In the genomic region with DNA sequence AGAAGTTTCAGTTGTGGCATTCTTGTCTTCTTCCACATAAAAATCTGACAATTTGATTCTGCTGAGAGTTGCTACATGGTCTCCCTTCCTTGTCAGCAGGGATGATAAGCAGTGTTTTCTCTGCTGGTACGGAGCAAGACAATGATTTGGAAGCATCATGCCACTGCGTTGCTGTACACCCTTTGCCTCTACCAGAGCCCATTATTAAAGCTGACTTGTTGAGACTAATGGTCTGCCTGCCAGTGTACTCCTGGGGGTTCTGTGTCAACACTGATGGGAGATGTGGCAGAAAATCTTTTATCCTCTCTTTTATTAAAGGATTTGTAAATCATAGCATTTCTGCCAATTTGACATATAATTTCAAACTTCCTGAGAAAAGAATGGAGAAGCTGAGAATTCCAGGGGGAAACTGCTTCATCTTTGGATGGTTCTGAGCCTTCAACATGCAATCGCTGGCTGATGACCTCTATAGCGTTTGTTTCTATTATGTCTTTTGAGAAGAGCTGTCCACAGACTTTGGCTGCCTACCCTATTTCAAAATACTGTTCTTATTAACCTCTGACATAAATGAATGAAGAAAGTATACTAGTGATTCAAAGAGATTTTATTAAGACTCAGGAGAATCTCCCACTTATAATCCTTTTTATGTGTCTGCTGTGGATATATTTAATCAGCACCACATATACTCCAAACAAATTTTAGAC, we compare ENCODE assay signal across 22 cellular contexts. TPM values are rescaled to one million over a fixed set of nuclear protein-coding genes. Genes with fewer than 3 reads are reported as not detected.
A peak's percentile ranks its signal among the peaks of the same experiment; 100 is the strongest.
DNase-seq lines count a peak whose midpoint lies in the region; ATAC-seq and TF ChIP-seq lines count a peak whose summit lies in the region.
"Had no signal": no experiment of that assay in that cellular context is flagged by ENCODE, and none has a peak within 500 bp of the region (broad histone marks: within the 10 kb centered on the region; RNA-seq: fewer than 3 reads in every experiment).

No MANE protein-coding gene starts in this region.

- intact Hi-C loops in vagina (cut with DNase I): no loop called here

- no peak overlapping the region for H3K4me3 ChIP-seq in fibroblast of mammary gland (ENCODE audit: control insufficient read depth, low read depth, low read length)
- no peak overlapping the region for H3K4me3 ChIP-seq in osteoblast (ENCODE audit: insufficient read depth, low read length)
- no peak overlapping the region for H3K4me3 ChIP-seq in vagina
- H3K4me3 ChIP-seq: GM23338 had no signal

- no peaks in the 10 kb centered on the region for H3K27me3 ChIP-seq in osteoblast (ENCODE audit: insufficient read depth, low read length)
- H3K27me3 ChIP-seq in vagina: no peaks in the 10 kb centered on the region

- no peak for TF ChIP-seq CTCF in fibroblast of mammary gland (conservative IDR thresholded peaks at IDR 0.05; ENCODE audit: control insufficient read depth, insufficient read depth, low read depth, low read length)
- TF ChIP-seq CTCF in osteoblast (IDR thresholded peaks at IDR 0.05; ENCODE audit: extremely low read depth, low read depth, low read length): no peak
- TF ChIP-seq CTCF in vagina (IDR thresholded peaks at IDR 0.05): no peak

- no peaks in the 10 kb centered on the region for H3K9me3 Mint-ChIP-seq in activated T-cell treated with anti-CD3 and anti-CD28 coated beads, Interleukin-2, amount 50 U/mL, for 24 hours
- H3K9me3 Mint-ChIP-seq: CD8-positive, alpha-beta memory T cell; GM23338 had no signal

- no peak overlapping the region for H3K4me3 Mint-ChIP-seq in activated T-cell treated with anti-CD3 and anti-CD28 coated beads, Interleukin-2, amount 50 U/mL, for 24 hours
- H3K4me3 Mint-ChIP-seq: CD8-positive, alpha-beta memory T cell; GM23338 had no signal

- no peaks in the 10 kb centered on the region for H3K4me1 Mint-ChIP-seq in activated T-cell treated with anti-CD3 and anti-CD28 coated beads, Interleukin-2, amount 50 U/mL, for 24 hours (ENCODE audit: low read depth)
- H3K4me1 Mint-ChIP-seq: CD8-positive, alpha-beta memory T cell had no signal

- no peaks in the 10 kb centered on the region for H4K20me1 ChIP-seq in osteoblast (ENCODE audit: insufficient read depth, low read length)

- H3K36me3 Mint-ChIP-seq in activated T-cell treated with anti-CD3 and anti-CD28 coated beads, Interleukin-2, amount 50 U/mL, for 24 hours (ENCODE audit: low read depth): no peaks in the 10 kb centered on the region
- H3K36me3 Mint-ChIP-seq: CD8-positive, alpha-beta memory T cell had no signal

- H3K27me3 Mint-ChIP-seq in activated T-cell treated with anti-CD3 and anti-CD28 coated beads, Interleukin-2, amount 50 U/mL, for 24 hours: peaks cover 16% of the 10 kb centered on the region

- peaks cover 17% of the 10 kb centered on the region for H3K4me1 ChIP-seq in osteoblast (ENCODE audit: insufficient read depth, low read length)
- H3K4me1 ChIP-seq in vagina: no peaks in the 10 kb centered on the region

- no peaks in the 10 kb centered on the region for H3K79me2 ChIP-seq in osteoblast (ENCODE audit: insufficient read depth, low read length)

- H3K27ac ChIP-seq in osteoblast (ENCODE audit: low read depth, low read length) (peak overlapping the region; percentile 63), vagina (peak overlapping the region; percentile 4)

- no peak overlapping the region for H3K27ac Mint-ChIP-seq in activated T-cell treated with anti-CD3 and anti-CD28 coated beads, Interleukin-2, amount 50 U/mL, for 24 hours
- H3K27ac Mint-ChIP-seq: CD8-positive, alpha-beta memory T cell; GM23338 had no signal

- TF ChIP-seq POLR2A in vagina (IDR thresholded peaks at IDR 0.05): no peak

- ATAC-seq in HG02623 (IDR thresholded peaks at IDR 0.05; ENCODE audit: unreplicated experiment) (no peak), HG03135 (IDR thresholded peaks at IDR 0.05; ENCODE audit: unreplicated experiment) (no peak)
- ATAC-seq: GM23338, PC-3 had no signal

- H3K9me3 ChIP-seq in osteoblast (ENCODE audit: low read depth, low read length) (no peaks in the 10 kb centered on the region), vagina (no peaks in the 10 kb centered on the region)

- peak; percentile 30 for DNase-seq in NCI-H69 (lab: John Stamatoyannopoulos, UW)
- DNase-seq in fibroblast of mammary gland (ENCODE audit: low read depth): peak; percentile 77
- DNase-seq in osteoblast (ENCODE audit: insufficient read length, low spot score, missing footprints): no peak
- DNase-seq in vagina (ENCODE audit: extremely low spot score in 2 of 2): no peak
- DNase-seq in activated T-cell treated with anti-CD3 and anti-CD28 coated beads, Interleukin-2, amount 50 U/mL, for 24 hours: no peak
- DNase-seq: C1 segment of cervical spinal cord; CD8-positive, alpha-beta memory T cell; DMS53; HCEC 1CT; Kasumi-1; MM.1S; NCI-H1092; NCI-H1436 treated with DMSO at 0.1 percent for 48 hours; NCI-H2029; NCI-H82; PC-3; RPMI8226; SHP77 treated with DMSO at 0.1 percent for 48 hours had no signal

- H3K36me3 ChIP-seq in osteoblast (ENCODE audit: insufficient read depth, low read length) (no peaks in the 10 kb centered on the region), vagina (no peaks in the 10 kb centered on the region)

- no peak overlapping the region for H2AFZ ChIP-seq in osteoblast (ENCODE audit: low read length)
- H2AFZ ChIP-seq: GM23338 had no signal

- H3K4me2 ChIP-seq in osteoblast (ENCODE audit: insufficient read depth, low read length): peak overlapping the region; percentile 30
- H3K4me2 ChIP-seq: GM23338 had no signal

RNA-seq across cellular contexts. Expression of gene DYNLT5, which starts 47.9 kb away (rescaled TPM):
- total RNA-seq in osteoblast: 1.2 and 1.4 TPM in 2 replicates
- total RNA-seq in vagina: 0.98 TPM
- total RNA-seq: CD8-positive, alpha-beta memory T cell; NCI-H460; PC-3 had no signal

Comparison
In these comparisons a context has a peak if more than half of its experiments do, and no peak if none do; other contexts are left out.
1. DNase-seq: peak in NCI-H69 (single experiment) and fibroblast of mammary gland (single experiment); none in osteoblast (single experiment), vagina (0 of 2) and activated T-cell treated with anti-CD3 and anti-CD28 coated beads, Interleukin-2, amount 50 U/mL, for 24 hours (single experiment).